Comparison of ENCODE assay signal across 1 cellular context in the genomic region with DNA sequence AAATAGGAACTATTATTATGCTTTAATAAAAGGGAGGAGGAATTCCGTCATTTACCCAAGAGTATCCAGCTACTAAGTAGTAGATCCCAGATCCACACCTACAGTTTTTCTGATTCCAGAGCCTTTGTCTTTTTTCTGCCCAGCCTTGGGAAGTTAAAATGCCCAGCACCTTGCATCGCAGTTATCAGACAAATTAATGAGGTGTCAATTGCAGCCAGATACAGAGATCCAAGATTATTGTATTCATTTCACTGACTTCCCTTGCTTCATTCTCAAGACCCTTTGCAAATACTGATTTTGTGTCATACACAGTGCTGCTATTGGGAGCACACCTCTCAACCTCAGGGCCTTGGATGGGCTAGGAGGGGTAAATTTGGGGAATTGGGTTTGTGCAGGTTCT.
TF ChIP-seq lines count a peak whose summit lies in the region.

No MANE protein-coding gene starts in this region.

TF ChIP-seq in GM23338, 12 proteins besides CTCF, POLR2A, EP300 and RAD21 (continued from another document):
- TF ChIP-seq, protein P1, sequence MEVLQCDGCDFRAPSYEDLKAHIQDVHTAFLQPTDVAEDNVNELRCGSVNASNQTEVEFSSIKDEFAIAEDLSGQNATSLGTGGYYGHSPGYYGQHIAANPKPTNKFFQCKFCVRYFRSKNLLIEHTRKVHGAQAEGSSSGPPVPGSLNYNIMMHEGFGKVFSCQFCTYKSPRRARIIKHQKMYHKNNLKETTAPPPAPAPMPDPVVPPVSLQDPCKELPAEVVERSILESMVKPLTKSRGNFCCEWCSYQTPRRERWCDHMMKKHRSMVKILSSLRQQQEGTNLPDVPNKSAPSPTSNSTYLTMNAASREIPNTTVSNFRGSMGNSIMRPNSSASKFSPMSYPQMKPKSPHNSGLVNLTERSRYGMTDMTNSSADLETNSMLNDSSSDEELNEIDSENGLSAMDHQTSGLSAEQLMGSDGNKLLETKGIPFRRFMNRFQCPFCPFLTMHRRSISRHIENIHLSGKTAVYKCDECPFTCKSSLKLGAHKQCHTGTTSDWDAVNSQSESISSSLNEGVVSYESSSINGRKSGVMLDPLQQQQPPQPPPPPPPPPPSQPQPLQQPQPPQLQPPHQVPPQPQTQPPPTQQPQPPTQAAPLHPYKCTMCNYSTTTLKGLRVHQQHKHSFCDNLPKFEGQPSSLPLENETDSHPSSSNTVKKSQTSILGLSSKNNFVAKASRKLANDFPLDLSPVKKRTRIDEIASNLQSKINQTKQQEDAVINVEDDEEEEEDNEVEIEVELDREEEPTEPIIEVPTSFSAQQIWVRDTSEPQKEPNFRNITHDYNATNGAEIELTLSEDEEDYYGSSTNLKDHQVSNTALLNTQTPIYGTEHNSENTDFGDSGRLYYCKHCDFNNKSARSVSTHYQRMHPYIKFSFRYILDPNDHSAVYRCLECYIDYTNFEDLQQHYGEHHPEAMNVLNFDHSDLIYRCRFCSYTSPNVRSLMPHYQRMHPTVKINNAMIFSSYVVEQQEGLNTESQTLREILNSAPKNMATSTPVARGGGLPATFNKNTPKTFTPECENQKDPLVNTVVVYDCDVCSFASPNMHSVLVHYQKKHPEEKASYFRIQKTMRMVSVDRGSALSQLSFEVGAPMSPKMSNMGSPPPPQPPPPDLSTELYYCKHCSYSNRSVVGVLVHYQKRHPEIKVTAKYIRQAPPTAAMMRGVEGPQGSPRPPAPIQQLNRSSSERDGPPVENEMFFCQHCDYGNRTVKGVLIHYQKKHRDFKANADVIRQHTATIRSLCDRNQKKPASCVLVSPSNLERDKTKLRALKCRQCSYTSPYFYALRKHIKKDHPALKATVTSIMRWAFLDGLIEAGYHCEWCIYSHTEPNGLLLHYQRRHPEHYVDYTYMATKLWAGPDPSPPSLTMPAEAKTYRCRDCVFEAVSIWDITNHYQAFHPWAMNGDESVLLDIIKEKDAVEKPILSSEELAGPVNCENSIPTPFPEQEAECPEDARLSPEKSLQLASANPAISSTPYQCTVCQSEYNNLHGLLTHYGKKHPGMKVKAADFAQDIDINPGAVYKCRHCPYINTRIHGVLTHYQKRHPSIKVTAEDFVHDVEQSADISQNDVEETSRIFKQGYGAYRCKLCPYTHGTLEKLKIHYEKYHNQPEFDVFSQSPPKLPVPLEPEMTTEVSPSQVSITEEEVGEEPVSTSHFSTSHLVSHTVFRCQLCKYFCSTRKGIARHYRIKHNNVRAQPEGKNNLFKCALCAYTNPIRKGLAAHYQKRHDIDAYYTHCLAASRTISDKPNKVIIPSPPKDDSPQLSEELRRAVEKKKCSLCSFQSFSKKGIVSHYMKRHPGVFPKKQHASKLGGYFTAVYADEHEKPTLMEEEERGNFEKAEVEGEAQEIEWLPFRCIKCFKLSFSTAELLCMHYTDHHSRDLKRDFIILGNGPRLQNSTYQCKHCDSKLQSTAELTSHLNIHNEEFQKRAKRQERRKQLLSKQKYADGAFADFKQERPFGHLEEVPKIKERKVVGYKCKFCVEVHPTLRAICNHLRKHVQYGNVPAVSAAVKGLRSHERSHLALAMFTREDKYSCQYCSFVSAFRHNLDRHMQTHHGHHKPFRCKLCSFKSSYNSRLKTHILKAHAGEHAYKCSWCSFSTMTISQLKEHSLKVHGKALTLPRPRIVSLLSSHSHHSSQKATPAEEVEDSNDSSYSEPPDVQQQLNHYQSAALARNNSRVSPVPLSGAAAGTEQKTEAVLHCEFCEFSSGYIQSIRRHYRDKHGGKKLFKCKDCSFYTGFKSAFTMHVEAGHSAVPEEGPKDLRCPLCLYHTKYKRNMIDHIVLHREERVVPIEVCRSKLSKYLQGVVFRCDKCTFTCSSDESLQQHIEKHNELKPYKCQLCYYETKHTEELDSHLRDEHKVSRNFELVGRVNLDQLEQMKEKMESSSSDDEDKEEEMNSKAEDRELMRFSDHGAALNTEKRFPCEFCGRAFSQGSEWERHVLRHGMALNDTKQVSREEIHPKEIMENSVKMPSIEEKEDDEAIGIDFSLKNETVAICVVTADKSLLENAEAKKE (CRISPR knock-in tag; IDR thresholded peaks at IDR 0.05), result no peak
- TF ChIP-seq POLR2AphosphoS5 (IDR thresholded peaks at IDR 0.05; ENCODE audit: low read depth) (no peak), STAT1 (IDR thresholded peaks at IDR 0.05; ENCODE audit: unreplicated experiment) (no peak), REST (IDR thresholded peaks at IDR 0.05; ENCODE audit: unreplicated experiment) (no peak), ZNF331 (CRISPR knock-in tag; IDR thresholded peaks at IDR 0.05; ENCODE audit: low read depth) (no peak), NANOG (IDR thresholded peaks at IDR 0.05; ENCODE audit: borderline replicate concordance) (no peak)
